Comparison of ENCODE assay signal across 8 cellular contexts in the genomic region with DNA sequence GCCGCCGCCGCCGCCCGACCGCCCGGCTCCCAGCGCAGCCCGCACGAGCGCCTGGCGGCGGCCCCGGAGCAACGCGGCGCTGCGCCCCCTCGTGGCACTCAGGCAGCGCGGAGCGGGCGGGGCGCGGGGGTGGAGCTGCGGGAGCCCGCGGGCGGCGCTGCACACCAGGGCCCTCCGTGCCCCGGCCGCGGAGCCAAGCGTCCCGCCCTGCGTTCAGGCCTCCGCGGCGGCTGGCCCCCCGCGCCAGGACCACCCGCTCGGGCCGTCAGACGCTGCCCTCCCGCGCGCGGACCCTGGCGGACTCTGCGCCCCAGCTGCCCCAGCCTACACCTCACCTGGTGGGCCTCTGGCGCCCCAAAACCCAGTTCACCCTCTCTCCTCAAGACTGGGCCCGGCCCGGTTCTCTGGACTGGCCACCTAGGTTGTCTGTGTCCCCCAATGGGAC. TPM values are rescaled to one million over a fixed set of nuclear protein-coding genes. Genes with fewer than 3 reads are reported as not detected.
DNase-seq lines count a peak whose midpoint lies in the region; ATAC-seq and TF ChIP-seq lines count a peak whose summit lies in the region.

RASGEF1C (minus strand) TSS at position 75 of the 445 bp plus-strand sequence. CDS start 71,159 bp downstream, outside the sequence.

- DNase-seq in G401 (ENCODE audit: low spot score) (peak; percentile 66), HEK293T (ENCODE audit: extremely low spot score) (peak; percentile 95), NCI-H526 treated with DMSO at 0.1 percent for 48 hours (lab: John Stamatoyannopoulos, UW) (peak; percentile 1), fibroblast of gingiva (ENCODE audit: low read depth) (peak; percentile 46), ureter (ENCODE audit: low spot score) (no peak)
- DNase-seq in activated T-cell treated with anti-CD3 and anti-CD28 coated beads, Interleukin-2, amount 50 U/mL, for 48 hours, result peak; percentile 63 to 80
- DNase-seq in natural killer cell treated with Interleukin-12 subunit alpha and Interleukin-12 subunit beta and Interleukin-15 and Interleukin-18, amount 100 ng/mL, for 72 hours (ENCODE audit: low spot score), result peak; percentile 71
- peak; percentile 65 to 74 for DNase-seq in stimulated activated naive CD8-positive, alpha-beta T cell treated with anti-CD3 and anti-CD28 coated beads, Interleukin-15, amount 100 ng/mL, for 72 hours

- peaks cover 4% of the 10 kb centered on the region in 2 donors for H3K4me1 Mint-ChIP-seq in natural killer cell treated with Interleukin-12 subunit alpha and Interleukin-12 subunit beta and Interleukin-15 and Interleukin-18, amount 100 ng/mL, for 72 hours (ENCODE audit: low read depth in 2 of 2)
- peaks cover 11% of the 10 kb centered on the region for H3K4me1 Mint-ChIP-seq in stimulated activated naive CD8-positive, alpha-beta T cell treated with anti-CD3 and anti-CD28 coated beads, Interleukin-15, amount 100 ng/mL, for 72 hours

- H3K27me3 Mint-ChIP-seq in natural killer cell treated with Interleukin-12 subunit alpha and Interleukin-12 subunit beta and Interleukin-15 and Interleukin-18, amount 100 ng/mL, for 72 hours, result peaks cover 32 to 38% of the 10 kb centered on the region in 2 donors
- H3K27me3 Mint-ChIP-seq in stimulated activated naive CD8-positive, alpha-beta T cell treated with anti-CD3 and anti-CD28 coated beads, Interleukin-15, amount 100 ng/mL, for 72 hours, result peaks cover 61% of the 10 kb centered on the region

- peak; percentile 88 to 92 for ATAC-seq in natural killer cell treated with Interleukin-12 subunit alpha and Interleukin-12 subunit beta and Interleukin-15 and Interleukin-18, amount 100 ng/mL, for 72 hours
- ATAC-seq in stimulated activated naive CD8-positive, alpha-beta T cell treated with anti-CD3 and anti-CD28 coated beads, Interleukin-15, amount 100 ng/mL, for 72 hours, result peak; percentile 92

- in situ Hi-C loops in G401 (cut with HindIII; ENCODE audit: low sequenced_read_pairs), result no loop called here

- H3K36me3 Mint-ChIP-seq in natural killer cell treated with Interleukin-12 subunit alpha and Interleukin-12 subunit beta and Interleukin-15 and Interleukin-18, amount 100 ng/mL, for 72 hours, result peaks cover 6% of the 10 kb centered on the region

- H3K4me3 Mint-ChIP-seq in natural killer cell treated with Interleukin-12 subunit alpha and Interleukin-12 subunit beta and Interleukin-15 and Interleukin-18, amount 100 ng/mL, for 72 hours, result peak within 1 kb of the TSS; percentile 24
- H3K4me3 Mint-ChIP-seq in stimulated activated naive CD8-positive, alpha-beta T cell treated with anti-CD3 and anti-CD28 coated beads, Interleukin-15, amount 100 ng/mL, for 72 hours, result peak within 1 kb of the TSS; percentile 56 to 61

- H3K9me3 Mint-ChIP-seq in natural killer cell treated with Interleukin-12 subunit alpha and Interleukin-12 subunit beta and Interleukin-15 and Interleukin-18, amount 100 ng/mL, for 72 hours, result peaks cover 4% of the 10 kb centered on the region
- peaks cover 5 to 10% of the 10 kb centered on the region in 2 donors for H3K9me3 Mint-ChIP-seq in stimulated activated naive CD8-positive, alpha-beta T cell treated with anti-CD3 and anti-CD28 coated beads, Interleukin-15, amount 100 ng/mL, for 72 hours

- POLR2A ChIA-PET in HEK293T (lab: Yijun Ruan, JAX), result interaction anchor here (1.0 kb wide), 1 partner anchor 413 kb away, joined by 3 read pairs; no protein-coding TSS in a partner anchor

- H3K27ac Mint-ChIP-seq in natural killer cell treated with Interleukin-12 subunit alpha and Interleukin-12 subunit beta and Interleukin-15 and Interleukin-18, amount 100 ng/mL, for 72 hours, result no peak within 1 kb of the TSS
- H3K27ac Mint-ChIP-seq in stimulated activated naive CD8-positive, alpha-beta T cell treated with anti-CD3 and anti-CD28 coated beads, Interleukin-15, amount 100 ng/mL, for 72 hours, result no peak within 1 kb of the TSS

- CTCF ChIA-PET in HEK293T (lab: Yijun Ruan, JAX), result interaction anchor here (0.7 to 1.7 kb wide), 2 partner anchors 119 to 260 kb away, joined by 3 to 6 read pairs; no protein-coding TSS in a partner anchor

TF ChIP-seq in HEK293T, 16 proteins besides CTCF, POLR2A, EP300 and RAD21:
- no peak for TF ChIP-seq PKNOX1 (IDR thresholded peaks at IDR 0.05)
- no peak for TF ChIP-seq HDGF (IDR thresholded peaks at IDR 0.05; ENCODE audit: borderline replicate concordance)
- no peak for TF ChIP-seq SUZ12 (IDR thresholded peaks at IDR 0.05)
- no peak for TF ChIP-seq FOXK2 (IDR thresholded peaks at IDR 0.05)
TF ChIP-seq in HEK293T: peak in this region for 0.

RNA-seq across cellular contexts. Expression of gene RASGEF1C, which starts in this region (rescaled TPM):
- 0.18 TPM in 1 of 2 replicates, not detected in the other for total RNA-seq in G401 (2014; rRNA removed; shearing (Covaris generic))
- total RNA-seq in natural killer cell treated with Interleukin-12 subunit alpha and Interleukin-12 subunit beta and Interleukin-15 and Interleukin-18, amount 100 ng/mL, for 72 hours, result not detected
- not detected for total RNA-seq in ureter

Comparison
In these comparisons a context has a peak if more than half of its experiments do, and no peak if none do; other contexts are left out.
1. Peak in DNase-seq in G401; RNA of the gene not detected or under 1 TPM.
2. Peak in DNase-seq and ATAC-seq in natural killer cell treated with Interleukin-12 subunit alpha and Interleukin-12 subunit beta and Interleukin-15 and Interleukin-18, amount 100 ng/mL, for 72 hours; RNA of the gene not detected or under 1 TPM.